13 cellular contexts compared by ENCODE assay signal in the genomic region with DNA sequence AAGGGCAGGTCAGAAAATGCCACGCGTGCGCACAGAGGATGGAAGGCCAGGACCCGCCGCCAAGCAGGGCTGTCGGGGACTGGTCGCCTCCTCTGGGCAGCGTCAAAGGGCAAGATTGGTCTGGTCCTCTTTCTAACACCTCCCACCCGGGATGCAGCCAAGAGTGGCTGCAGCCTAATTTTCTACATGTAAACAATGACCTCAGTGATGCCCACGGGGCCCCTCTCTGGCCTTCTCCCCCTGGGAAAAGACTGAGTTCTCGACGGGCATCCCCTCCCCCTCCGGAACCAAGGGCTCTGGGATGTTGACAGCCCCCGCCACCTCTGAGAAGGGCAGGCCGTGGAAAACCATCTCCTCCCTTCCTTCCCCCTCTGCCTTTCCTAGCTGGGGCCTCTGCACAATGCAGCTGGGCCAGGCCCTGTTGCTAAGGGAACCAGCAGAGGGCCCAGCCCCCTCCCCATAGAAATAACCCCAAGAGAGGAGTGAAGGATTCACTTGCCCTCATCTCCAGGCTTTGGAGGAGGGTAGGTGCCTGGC.
DNase-seq lines count a peak whose midpoint lies in the region; ATAC-seq and TF ChIP-seq lines count a peak whose summit lies in the region.
"Had no signal": no experiment of that assay in that cellular context is flagged by ENCODE, and none has a peak within 500 bp of the region (broad histone marks: within the 10 kb centered on the region; RNA-seq: fewer than 3 reads in every experiment).

No MANE protein-coding gene starts in this region.

- H3K4me1 ChIP-seq in BE2C = no peaks in the 10 kb centered on the region

- H3K4me3 ChIP-seq in epithelial cell of esophagus (ENCODE audit: low read length) = peak overlapping the region; percentile 8
- no peak overlapping the region for H3K4me3 ChIP-seq in BE2C (ENCODE audit: low read depth, low read length)
- H3K4me3 ChIP-seq: gastrocnemius medialis had no signal

- no peaks in the 10 kb centered on the region for H3K27me3 Mint-ChIP-seq in progenitor cell of endocrine pancreas
- peaks cover 29 to 42% of the 10 kb centered on the region in 2 donors for H3K27me3 Mint-ChIP-seq in T-cell

- POLR2A ChIA-PET in T-cell (lab: Charles Lee) = no interaction called here

- H3K27me3 ChIP-seq in BE2C = no peaks in the 10 kb centered on the region
- H3K27me3 ChIP-seq: gastrocnemius medialis had no signal

- H3K27ac Mint-ChIP-seq in progenitor cell of endocrine pancreas = peak overlapping the region; percentile 20
- no peak overlapping the region for H3K27ac Mint-ChIP-seq in T-cell
- H3K27ac Mint-ChIP-seq: activated CD4-positive, alpha-beta memory T cell treated with anti-CD3 and anti-CD28 coated beads, Interleukin-2, amount 10 ng/mL, durations not matched to agents 7 days and 5 days had no signal

- H3K36me3 Mint-ChIP-seq in progenitor cell of endocrine pancreas (ENCODE audit: insufficient read depth) (no peaks in the 10 kb centered on the region), T-cell (no peaks in the 10 kb centered on the region)

- no peaks in the 10 kb centered on the region for H3K36me3 ChIP-seq in BE2C
- H3K36me3 ChIP-seq: gastrocnemius medialis had no signal

- ATAC-seq in T-cell (replicated peaks in 1 of 4) = no peak

- H3K4me3 Mint-ChIP-seq in progenitor cell of endocrine pancreas (ENCODE audit: low read depth) (no peak overlapping the region), T-cell (no peak overlapping the region)
- H3K4me3 Mint-ChIP-seq: activated CD4-positive, alpha-beta memory T cell treated with anti-CD3 and anti-CD28 coated beads, Interleukin-2, amount 10 ng/mL, durations not matched to agents 7 days and 5 days had no signal

- no peaks in the 10 kb centered on the region for H3K9me3 ChIP-seq in BE2C
- H3K9me3 ChIP-seq: gastrocnemius medialis had no signal

- DNase-seq in Daoy (ENCODE audit: low read depth) = peak; percentile 53
- DNase-seq in NCI-H2227 treated with DMSO at 0.1 percent for 48 hours (lab: John Stamatoyannopoulos, UW) = peak; percentile 71
- DNase-seq in epithelial cell of esophagus (ENCODE audit: low read depth) = peak; percentile 10
- no peak for DNase-seq in progenitor cell of endocrine pancreas (ENCODE audit: low spot score, unreplicated experiment)
- no peak for DNase-seq in BE2C
- DNase-seq in cerebellum (ENCODE audit: low spot score) = no peak
- no peak for DNase-seq in GOT3 (lab: John Stamatoyannopoulos, UW)
- DNase-seq in T-cell = no peak
- DNase-seq: activated CD4-positive, alpha-beta memory T cell treated with anti-CD3 and anti-CD28 coated beads, Interleukin-2, amount 10 ng/mL, durations not matched to agents 7 days and 5 days; gastrocnemius medialis; NCI-H1092 treated with DMSO at 0.1 percent for 48 hours; SHP77 treated with DMSO at 0.1 percent for 48 hours; stimulated activated CD4-positive, alpha-beta T cell treated with anti-CD3 and anti-CD28 coated beads, Interleukin-2, amount 100 ng/mL, for 24 hours had no signal

- TF ChIP-seq CTCF in epithelial cell of esophagus (IDR thresholded peaks at IDR 0.05; ENCODE audit: insufficient read depth, low read depth, low read length, missing control alignments) = no peak
- no peak for TF ChIP-seq CTCF in progenitor cell of endocrine pancreas (IDR thresholded peaks at IDR 0.05; ENCODE audit: unreplicated experiment)
- no peak for TF ChIP-seq CTCF in BE2C (IDR thresholded peaks at IDR 0.05; ENCODE audit: low read depth, low read length)

- CTCF ChIA-PET in T-cell (lab: Charles Lee) = no interaction called here

- H3K9me3 Mint-ChIP-seq in progenitor cell of endocrine pancreas (ENCODE audit: low read depth) (no peaks in the 10 kb centered on the region), T-cell (no peaks in the 10 kb centered on the region)
- H3K9me3 Mint-ChIP-seq: activated CD4-positive, alpha-beta memory T cell treated with anti-CD3 and anti-CD28 coated beads, Interleukin-2, amount 10 ng/mL, durations not matched to agents 7 days and 5 days had no signal

- H3K4me1 Mint-ChIP-seq in progenitor cell of endocrine pancreas (ENCODE audit: low read depth) = peaks cover 22% of the 10 kb centered on the region
- peaks cover 0 to 4% (median 0%) of the 10 kb centered on the region in 3 donors for H3K4me1 Mint-ChIP-seq in T-cell

Comparison
In these comparisons a context has a peak if more than half of its experiments do, and no peak if none do; other contexts are left out.
1. DNase-seq: peak in Daoy (single experiment), NCI-H2227 treated with DMSO at 0.1 percent for 48 hours (single experiment) and epithelial cell of esophagus (single experiment); none in progenitor cell of endocrine pancreas (single experiment), BE2C (single experiment), cerebellum (single experiment), GOT3 (single experiment) and T-cell (0 of 34).